12 cellular contexts compared by ENCODE assay signal in the genomic region with DNA sequence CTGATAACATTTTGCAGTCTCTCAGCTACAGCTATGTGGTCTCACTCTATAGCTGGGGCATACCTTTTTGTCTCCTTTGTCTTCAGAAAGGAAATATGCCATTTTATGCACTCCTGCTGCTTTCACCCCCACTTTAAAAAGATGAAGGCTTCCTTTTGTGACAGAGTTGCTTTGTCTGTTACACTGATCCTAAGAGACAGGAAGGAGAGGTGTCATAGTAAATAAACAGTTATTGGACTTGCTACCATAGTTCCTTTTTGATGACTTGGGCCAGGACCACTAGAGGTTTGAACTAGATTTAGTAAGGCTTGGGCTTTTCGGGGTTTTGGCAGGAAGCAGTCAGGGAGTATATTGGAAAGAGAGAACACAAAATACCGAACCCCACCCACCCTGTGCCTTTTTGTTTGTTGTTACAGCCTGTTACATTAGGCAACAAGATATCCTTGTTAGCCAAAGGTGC. TPM values are rescaled to one million over a fixed set of nuclear protein-coding genes. Genes with fewer than 3 reads are reported as not detected.
DNase-seq lines count a peak whose midpoint lies in the region; ATAC-seq, FAIRE-seq and TF ChIP-seq lines count a peak whose summit lies in the region.
"Had no signal": no experiment of that assay in that cellular context is flagged by ENCODE, and none has a peak within 500 bp of the region (broad histone marks: within the 10 kb centered on the region; RNA-seq: fewer than 3 reads in every experiment).

No MANE protein-coding gene starts in this region.

- no peak for TF ChIP-seq POLR2A in HepG2 (IDR thresholded peaks at IDR 0.05; ENCODE audit: insufficient read depth in 1 of 2, low read depth in 2 of 2, low read length in 2 of 2)
- no peak for TF ChIP-seq POLR2A in right lobe of liver (IDR thresholded peaks at IDR 0.05)

- peak overlapping the region; percentile 34 for H3K4me2 ChIP-seq in HepG2 (ENCODE audit: low read depth, low read length)

- ATAC-seq in HepG2, result no peak
- ATAC-seq in right lobe of liver, result no peak
- ATAC-seq in activated T-helper 17 cell treated with anti-CD3 and anti-CD28 coated beads, Interleukin-2, amount 50 U/mL, for 72 hours (replicated peaks), result no peak
- ATAC-seq in HG03354 (IDR thresholded peaks at IDR 0.05; ENCODE audit: poor library complexity, severe bottlenecking, unreplicated experiment), result no peak

- H3K4me1 ChIP-seq in HepG2 (ENCODE audit: insufficient read depth, low read length) (peaks cover 44% of the 10 kb centered on the region), right lobe of liver (peaks cover 0 to 10% (median 3%) of the 10 kb centered on the region in 4 donors), left ventricle myocardium inferior (peaks cover 40% of the 10 kb centered on the region)

- no peak for TF ChIP-seq RAD21 in HepG2 (CRISPR knock-in tag; IDR thresholded peaks at IDR 0.05)

- H3K27ac ChIP-seq in HepG2 (ENCODE audit: extremely low read length, insufficient read depth, low read length), result no peak overlapping the region
- H3K27ac ChIP-seq in right lobe of liver, result no peak overlapping the region
- no peak overlapping the region for H3K27ac ChIP-seq in left ventricle myocardium inferior (replicated peaks)

- peaks cover 26% of the 10 kb centered on the region for H3K79me2 ChIP-seq in HepG2 (ENCODE audit: insufficient read depth, low read length)

- no peaks in the 10 kb centered on the region for H3K36me3 Mint-ChIP-seq in activated T-helper 17 cell treated with anti-CD3 and anti-CD28 coated beads, Interleukin-2, amount 50 U/mL, for 72 hours (ENCODE audit: low read depth)
- H3K36me3 Mint-ChIP-seq in mesothelial cell of epicardium, result no peaks in the 10 kb centered on the region

- POLR2A ChIA-PET in HepG2 (lab: Yijun Ruan, JAX), result no interaction called here

- peaks cover 26% of the 10 kb centered on the region for H3K4me1 Mint-ChIP-seq in activated T-helper 17 cell treated with anti-CD3 and anti-CD28 coated beads, Interleukin-2, amount 50 U/mL, for 72 hours
- H3K4me1 Mint-ChIP-seq in mesothelial cell of epicardium, result peaks cover 29% of the 10 kb centered on the region

- no peak overlapping the region; a peak in 1 of 6 replicates for H3K4me3 ChIP-seq in HepG2 (replicated peaks in 1 of 3; ENCODE audit: insufficient read depth in 1 of 3, low read depth in 2 of 3, low read length in 3 of 3)
- H3K4me3 ChIP-seq in right lobe of liver, result no peak overlapping the region
- no peak overlapping the region for H3K4me3 ChIP-seq in left ventricle myocardium inferior

- no peak for TF ChIP-seq CTCF in HepG2 (CRISPR knock-in tag; IDR thresholded peaks at IDR 0.05)
- no peak for TF ChIP-seq CTCF in right lobe of liver (IDR thresholded peaks at IDR 0.05)
- TF ChIP-seq CTCF in mesothelial cell of epicardium (IDR thresholded peaks at IDR 0.05; ENCODE audit: unreplicated experiment), result no peak
- TF ChIP-seq CTCF in left ventricle myocardium inferior (IDR thresholded peaks at IDR 0.05; ENCODE audit: borderline replicate concordance), result no peak

- peak overlapping the region; percentile 30 for H2AFZ ChIP-seq in HepG2 (ENCODE audit: low read length)

- FAIRE-seq in HepG2 (lab: Jason Lieb, UNC), result no peak
- FAIRE-seq: GM12891 had no signal

- in situ Hi-C loops in HepG2 (cut with HindIII; ENCODE audit: extremely low pct_ligation_motif_present, low pct_unique_long_range_greater_than_20kb), result no loop called here

- WGBS in HepG2 (ENCODE audit: low lambda C conversion rate), result 59% methylated on average over 2 of the region's 2 CpGs
- 41% methylated on average over 2 of the region's 2 CpGs for WGBS in right lobe of liver (ENCODE audit: insufficient coverage, low coverage, low lambda C conversion rate, missing lambda C conversion rate)

- intact Hi-C loops in HepG2 (cut with micrococcal nuclease; ENCODE audit: unreplicated experiment) (no loop called here), right lobe of liver (cut with DNase I) (no loop called here), left ventricle myocardium inferior (cut with micrococcal nuclease) (no loop called here)

- BruUV-seq in HepG2 (replicated peaks; lab: Mats Ljungman, UMichigan), result no TSS peak

- H3K9me3 ChIP-seq in HepG2 (ENCODE audit: low read length) (no peaks in the 10 kb centered on the region), right lobe of liver (no peaks in the 10 kb centered on the region), left ventricle myocardium inferior (replicated peaks) (no peaks in the 10 kb centered on the region)

- H3K4me3 Mint-ChIP-seq in activated T-helper 17 cell treated with anti-CD3 and anti-CD28 coated beads, Interleukin-2, amount 50 U/mL, for 72 hours, result peak overlapping the region; percentile 91
- peak overlapping the region; percentile 52 for H3K4me3 Mint-ChIP-seq in mesothelial cell of epicardium

- H3K36me3 ChIP-seq in HepG2 (replicated peaks in 1 of 2; ENCODE audit: control insufficient read depth in 1 of 2, insufficient read depth in 2 of 2, low read length in 2 of 2), result no peaks in the 10 kb centered on the region
- no peaks in the 10 kb centered on the region for H3K36me3 ChIP-seq in right lobe of liver
- no peaks in the 10 kb centered on the region for H3K36me3 ChIP-seq in left ventricle myocardium inferior

- TF ChIP-seq EP300 in HepG2 (IDR thresholded peaks at IDR 0.05; ENCODE audit: low read depth in 2 of 2, low read length in 2 of 2) (no peak), HepG2 (CRISPR knock-in tag; IDR thresholded peaks at IDR 0.05; ENCODE audit: borderline replicate concordance) (no peak)

- H3K27ac Mint-ChIP-seq in activated T-helper 17 cell treated with anti-CD3 and anti-CD28 coated beads, Interleukin-2, amount 50 U/mL, for 72 hours, result peak overlapping the region; percentile 69
- H3K27ac Mint-ChIP-seq in mesothelial cell of epicardium, result peak overlapping the region; percentile 54

- no peak overlapping the region; the same call in 1 of the 2 replicates for H3K9ac ChIP-seq in HepG2 (ENCODE audit: insufficient read depth, low read depth, low read length)

- H4K20me1 ChIP-seq in HepG2 (ENCODE audit: insufficient read depth, low read length), result peaks cover 12% of the 10 kb centered on the region; the same call in 1 of the 2 replicates

- DNase-seq in HepG2 (ENCODE audit: low spot score) (peak; percentile 50), right lobe of liver (no peak), mesothelial cell of epicardium (ENCODE audit: low spot score in 2 of 2, unreplicated experiment in 2 of 2) (no peak), NK-92 (lab: John Stamatoyannopoulos, UW; ENCODE audit: unreplicated experiment) (no peak), hippocampal formation (lab: John Stamatoyannopoulos, UW) (no peak), left ventricle myocardium inferior (no peak)
- DNase-seq: KBM-7, Right ventricle myocardium superior had no signal

- CTCF ChIA-PET in HepG2 (lab: Yijun Ruan, JAX; ENCODE audit: low intra/inter-chr PET ratio, low total read pairs), result no interaction called here

- no peaks in the 10 kb centered on the region for H3K27me3 Mint-ChIP-seq in activated T-helper 17 cell treated with anti-CD3 and anti-CD28 coated beads, Interleukin-2, amount 50 U/mL, for 72 hours
- peaks cover 2% of the 10 kb centered on the region for H3K27me3 Mint-ChIP-seq in mesothelial cell of epicardium (ENCODE audit: low read depth)

- H3K27me3 ChIP-seq in HepG2 (ENCODE audit: control insufficient read depth in 1 of 2, insufficient read depth in 2 of 2, low read length in 2 of 2) (peaks cover 0 to 8% of the 10 kb centered on the region in 2 experiments; a peak in 1 of 5 replicates), right lobe of liver (no peaks in the 10 kb centered on the region), left ventricle myocardium inferior (ENCODE audit: low read depth) (no peaks in the 10 kb centered on the region)

- H3K9me3 Mint-ChIP-seq in activated T-helper 17 cell treated with anti-CD3 and anti-CD28 coated beads, Interleukin-2, amount 50 U/mL, for 72 hours, result no peaks in the 10 kb centered on the region
- no peaks in the 10 kb centered on the region for H3K9me3 Mint-ChIP-seq in mesothelial cell of epicardium

RNA-seq across cellular contexts. Expression of a gene that starts 1.8 kb away (rescaled TPM):
- total RNA-seq in HepG2 (2016; rRNA removed; fragmentation: Illumina TruSeq; extraction: Trizol), result 175 and 204 TPM in 2 replicates
- 260 and 296 TPM in 2 replicates for total RNA-seq in HepG2 (2016; cell fraction: cytosol; rRNA removed; fragmentation: Illumina TruSeq; extraction: Trizol; ENCODE audit: low read depth)
- total RNA-seq in HepG2 (2016; cell fraction: insoluble cytoplasmic fraction; rRNA removed; fragmentation: Illumina TruSeq; extraction: Trizol), result 189 and 192 TPM in 2 replicates
- 531 and 570 TPM in 2 replicates for total RNA-seq in HepG2 (2016; cell fraction: membrane; rRNA removed; fragmentation: Illumina TruSeq; extraction: Trizol)
- total RNA-seq in HepG2 (2016; cell fraction: nucleus; rRNA removed; fragmentation: Illumina TruSeq; extraction: Trizol), result 102 and 120 TPM in 2 replicates
- 96.9 and 123 TPM in 2 replicates for polyA plus RNA-seq in HepG2 (2011; rRNA removed)
- polyA plus RNA-seq in HepG2 (2011; cell fraction: cytosol; rRNA removed), result 57.9 and 89.7 TPM in 2 replicates
- polyA plus RNA-seq in HepG2 (2011; cell fraction: nucleus; rRNA removed), result 22.0 and 27.5 TPM in 2 replicates
- polyA plus RNA-seq in HepG2 (2012), result 128 and 134 TPM in 2 replicates
- polyA plus RNA-seq in HepG2 (2016; cell fraction: cytosol; fragmentation: Illumina TruSeq; extraction: Trizol; ENCODE audit: low read depth), result 385 and 459 TPM in 2 replicates
- polyA plus RNA-seq in HepG2 (2016; cell fraction: insoluble cytoplasmic fraction; fragmentation: Illumina TruSeq; extraction: Trizol; ENCODE audit: low read depth), result 218 and 221 TPM in 2 replicates
- 534 and 554 TPM in 2 replicates for polyA plus RNA-seq in HepG2 (2016; cell fraction: membrane; fragmentation: Illumina TruSeq; extraction: Trizol; ENCODE audit: low read depth)
- 143 and 144 TPM in 2 replicates for polyA plus RNA-seq in HepG2 (2016; cell fraction: nucleus; fragmentation: Illumina TruSeq; extraction: Trizol; ENCODE audit: insufficient read depth, low read depth)
- 23.0 and 41.2 TPM in 2 replicates for polyA minus RNA-seq in HepG2 (2011; rRNA and poly(A)+ RNA removed; ENCODE audit: low replicate concordance)
- polyA minus RNA-seq in HepG2 (2011; cell fraction: cytosol; rRNA and poly(A)+ RNA removed), result 66.7 and 68.9 TPM in 2 replicates
- 50.9 and 56.4 TPM in 2 replicates for polyA minus RNA-seq in HepG2 (2011; cell fraction: nucleus; rRNA and poly(A)+ RNA removed)
- total RNA-seq in right lobe of liver, result 10 to 100 TPM in 5 of 6 experiments, 1 to 10 TPM in 1; 9.6 to 29.3 (median 15.5) TPM
- 10 to 100 TPM; 70.7 to 95.7 TPM for total RNA-seq in activated T-helper 17 cell treated with anti-CD3 and anti-CD28 coated beads, Interleukin-2, amount 50 U/mL, for 72 hours
- total RNA-seq in mesothelial cell of epicardium, result 138 to 145 TPM (median 142 TPM) in 3 replicates
- total RNA-seq in left ventricle myocardium inferior, result 47.8 TPM

RNA-seq across cellular contexts. Expression of a gene that starts 54.8 kb away (rescaled TPM):
- not detected in 2 replicates for total RNA-seq in HepG2 (2016; rRNA removed; fragmentation: Illumina TruSeq; extraction: Trizol)
- not detected in 2 replicates for total RNA-seq in HepG2 (2016; cell fraction: cytosol; rRNA removed; fragmentation: Illumina TruSeq; extraction: Trizol; ENCODE audit: low read depth)
- not detected in 2 replicates for total RNA-seq in HepG2 (2016; cell fraction: insoluble cytoplasmic fraction; rRNA removed; fragmentation: Illumina TruSeq; extraction: Trizol)
- total RNA-seq in HepG2 (2016; cell fraction: membrane; rRNA removed; fragmentation: Illumina TruSeq; extraction: Trizol), result not detected in 2 replicates
- not detected in 2 replicates for total RNA-seq in HepG2 (2016; cell fraction: nucleus; rRNA removed; fragmentation: Illumina TruSeq; extraction: Trizol)
- polyA plus RNA-seq in HepG2 (2011; rRNA removed), result not detected in 2 replicates
- not detected in 2 replicates for polyA plus RNA-seq in HepG2 (2011; cell fraction: cytosol; rRNA removed)
- polyA plus RNA-seq in HepG2 (2011; cell fraction: nucleus; rRNA removed), result not detected in 2 replicates
- polyA plus RNA-seq in HepG2 (2012), result 0.19 and 0.24 TPM in 2 replicates
- not detected in 2 replicates for polyA plus RNA-seq in HepG2 (2016; cell fraction: cytosol; fragmentation: Illumina TruSeq; extraction: Trizol; ENCODE audit: low read depth)
- polyA plus RNA-seq in HepG2 (2016; cell fraction: insoluble cytoplasmic fraction; fragmentation: Illumina TruSeq; extraction: Trizol; ENCODE audit: low read depth), result not detected in 2 replicates
- not detected in 2 replicates for polyA plus RNA-seq in HepG2 (2016; cell fraction: membrane; fragmentation: Illumina TruSeq; extraction: Trizol; ENCODE audit: low read depth)
- not detected in 2 replicates for polyA plus RNA-seq in HepG2 (2016; cell fraction: nucleus; fragmentation: Illumina TruSeq; extraction: Trizol; ENCODE audit: insufficient read depth, low read depth)
- polyA minus RNA-seq in HepG2 (2011; rRNA and poly(A)+ RNA removed; ENCODE audit: low replicate concordance), result not detected in 2 replicates
- not detected in 2 replicates for polyA minus RNA-seq in HepG2 (2011; cell fraction: cytosol; rRNA and poly(A)+ RNA removed)
- not detected in 2 replicates for polyA minus RNA-seq in HepG2 (2011; cell fraction: nucleus; rRNA and poly(A)+ RNA removed)
- total RNA-seq in right lobe of liver, result 10 to 100 TPM in 1 of 6 experiments, 1 to 10 TPM in 5; 1.9 to 20.5 (median 3.4) TPM
- total RNA-seq in activated T-helper 17 cell treated with anti-CD3 and anti-CD28 coated beads, Interleukin-2, amount 50 U/mL, for 72 hours, result under 1 TPM in 1 of 2 donors, not detected in 1; 0.45 TPM
- total RNA-seq in mesothelial cell of epicardium, result not detected in 3 replicates
- 3.6 TPM for total RNA-seq in left ventricle myocardium inferior
- total RNA-seq: epithelial cell of proximal tubule had no signal
